ENCODE assay signal across 16 cellular contexts in the genomic region with DNA sequence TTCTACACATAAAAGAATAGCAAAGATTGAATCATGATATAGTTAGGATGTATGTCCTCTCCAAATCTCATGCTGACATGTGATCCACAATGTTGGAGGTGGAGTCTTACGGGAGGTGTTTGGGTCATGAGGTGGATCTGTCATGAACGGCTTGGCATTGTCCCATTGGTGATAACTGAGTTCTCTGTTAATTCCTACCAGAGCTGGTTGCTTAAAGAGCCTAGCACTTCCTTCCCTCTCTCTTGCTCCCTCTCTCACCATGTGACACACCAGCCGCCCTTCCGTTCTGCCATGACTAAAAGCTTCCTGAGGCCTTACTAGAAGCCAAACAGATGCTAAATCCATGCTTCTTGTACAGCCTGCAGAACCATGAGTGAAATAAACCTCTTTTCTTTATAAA. TPM values are rescaled to one million over a fixed set of nuclear protein-coding genes. Genes with fewer than 3 reads are reported as not detected.
DNase-seq lines count a peak whose midpoint lies in the region; TF ChIP-seq lines count a peak whose summit lies in the region.
"Had no signal": no experiment of that assay in that cellular context is flagged by ENCODE, and none has a peak within 500 bp of the region (broad histone marks: within the 10 kb centered on the region; RNA-seq: fewer than 3 reads in every experiment).

No MANE protein-coding gene starts in this region.

- no TSS peak for BruUV-seq in PC-9 (replicated peaks; lab: Mats Ljungman, UMichigan)

- H3K27me3 ChIP-seq in KMS-11 (ENCODE audit: insufficient read depth, low read depth) (no peaks in the 10 kb centered on the region), PC-9 (ENCODE audit: insufficient read depth, low read depth) (no peaks in the 10 kb centered on the region), endodermal cell (ENCODE audit: control insufficient read depth, insufficient read depth, low read length, poor library complexity, severe bottlenecking) (no peaks in the 10 kb centered on the region), subcutaneous abdominal adipose tissue (ENCODE audit: control insufficient read depth in 5 of 5, insufficient read depth in 4 of 5, low read length in 5 of 5) (no peaks in the 10 kb centered on the region)

- TF ChIP-seq CTCF in KMS-11 (conservative IDR thresholded peaks at IDR 0.05; ENCODE audit: low read depth, low read length) = no peak
- TF ChIP-seq CTCF in PC-9 (conservative IDR thresholded peaks at IDR 0.05) = no peak
- no peak for TF ChIP-seq CTCF in endodermal cell (conservative IDR thresholded peaks at IDR 0.05)

- H3K9me2 ChIP-seq in PC-9 (ENCODE audit: insufficient read depth) = no peaks in the 10 kb centered on the region

- intact Hi-C loops in PC-9 (cut with micrococcal nuclease; ENCODE audit: unreplicated experiment) = loop anchor here (10.0 kb wide), 1 partner anchor 887 kb away; no protein-coding TSS in a partner anchor

- H3K4me1 ChIP-seq in KMS-11 (ENCODE audit: low read depth, poor library complexity, severe bottlenecking) (peaks cover 32% of the 10 kb centered on the region), PC-9 (replicated peaks; ENCODE audit: insufficient read depth) (peaks cover 98% of the 10 kb centered on the region), endodermal cell (ENCODE audit: control insufficient read depth, insufficient read depth, low read length) (peaks cover 17% of the 10 kb centered on the region), subcutaneous abdominal adipose tissue (ENCODE audit: control insufficient read depth in 5 of 5, insufficient read depth in 5 of 5, low read length in 5 of 5) (peaks cover 0 to 70% (median 29%) of the 10 kb centered on the region in 5 donors)

- H3K27me3 Mint-ChIP-seq in endodermal cell (ENCODE audit: insufficient read depth) = no peaks in the 10 kb centered on the region

- CTCF ChIA-PET in PC-9 (lab: Charles Lee) = no interaction called here

- H3K36me3 ChIP-seq in KMS-11 (ENCODE audit: insufficient read depth) (no peaks in the 10 kb centered on the region), PC-9 (ENCODE audit: low read depth) (peaks cover 50% of the 10 kb centered on the region), endodermal cell (ENCODE audit: control insufficient read depth, insufficient read depth, low read length) (peaks cover 40% of the 10 kb centered on the region), subcutaneous abdominal adipose tissue (ENCODE audit: control insufficient read depth in 5 of 5, insufficient read depth in 5 of 5, low read length in 5 of 5) (no peaks in the 10 kb centered on the region)

- peak overlapping the region; percentile 67 for H3K4me2 ChIP-seq in KMS-11
- H3K4me2 ChIP-seq in PC-9 = peak overlapping the region; percentile 100

- no peak overlapping the region for H3K4me3 Mint-ChIP-seq in endodermal cell
- H3K4me3 Mint-ChIP-seq: CD4-positive, alpha-beta T cell had no signal

- peak overlapping the region; percentile 22; the same call in 1 of the 2 replicates for H3K27ac ChIP-seq in KMS-11
- H3K27ac ChIP-seq in PC-9 = peak overlapping the region; percentile 90; the same call in 1 of the 2 replicates
- H3K27ac ChIP-seq in endodermal cell (ENCODE audit: low read depth, low read length) = no peak overlapping the region
- H3K27ac ChIP-seq in subcutaneous abdominal adipose tissue (ENCODE audit: low read depth, low read length) = peak overlapping the region; percentile 37
- H3K27ac ChIP-seq: C4-2B had no signal

- H3K9me3 ChIP-seq in PC-9 (ENCODE audit: insufficient read depth, low read depth) (0 out of 2 replicates have a peak, but pooled peaks cover 3% of the 10 kb centered on the region), endodermal cell (ENCODE audit: control insufficient read depth, low read length) (no peaks in the 10 kb centered on the region), subcutaneous abdominal adipose tissue (ENCODE audit: control insufficient read depth in 5 of 5, low read length in 5 of 5) (no peaks in the 10 kb centered on the region)
- H3K9me3 ChIP-seq: Caco-2 had no signal

- no peak overlapping the region for H2AFZ ChIP-seq in KMS-11 (ENCODE audit: low read depth)
- H2AFZ ChIP-seq in PC-9 = no peak overlapping the region

- H3K79me2 ChIP-seq in KMS-11 (ENCODE audit: insufficient read depth, low read depth) = peaks cover 11% of the 10 kb centered on the region; the same call in 1 of the 2 replicates
- peaks cover 100% of the 10 kb centered on the region for H3K79me2 ChIP-seq in PC-9 (ENCODE audit: low read depth)

- H3K9ac ChIP-seq in KMS-11 = no peak overlapping the region
- H3K9ac ChIP-seq in endodermal cell (ENCODE audit: extremely low read depth, low read length, poor library complexity, severe bottlenecking) = no peak overlapping the region
- H3K9ac ChIP-seq in subcutaneous abdominal adipose tissue (ENCODE audit: low read length in 5 of 5) = no peak overlapping the region

- peaks cover 2% of the 10 kb centered on the region for H3K36me3 Mint-ChIP-seq in endodermal cell (ENCODE audit: low read depth)

- POLR2A ChIA-PET in PC-9 (lab: Charles Lee; ENCODE audit: unreplicated experiment) = interaction anchor here (0.7 kb wide), 1 partner anchor 195 kb away, joined by 3 read pairs; no protein-coding TSS in a partner anchor

- H3K4me3 ChIP-seq in KMS-11 (IDR thresholded peaks at IDR 0.05; ENCODE audit: insufficient read depth, low read depth, low read length) (no peak overlapping the region), PC-9 (0 out of 2 replicates have a peak overlapping the region, but pooled peaks have one; percentile 3), endodermal cell (ENCODE audit: low read length) (peak overlapping the region; percentile 46), subcutaneous abdominal adipose tissue (ENCODE audit: low read depth in 1 of 5, low read length in 5 of 5) (no peak overlapping the region)

- peaks cover 71% of the 10 kb centered on the region for H3F3A ChIP-seq in PC-9 (ENCODE audit: insufficient read depth, low read depth)

- no peaks in the 10 kb centered on the region for H3K9me3 Mint-ChIP-seq in endodermal cell
- H3K9me3 Mint-ChIP-seq: CD4-positive, alpha-beta T cell had no signal

- H4K20me1 ChIP-seq in KMS-11 (ENCODE audit: insufficient read depth) (no peaks in the 10 kb centered on the region), PC-9 (ENCODE audit: insufficient read depth) (peaks cover 99% of the 10 kb centered on the region)

- peaks cover 61% of the 10 kb centered on the region for H3K4me1 Mint-ChIP-seq in endodermal cell

- no peak overlapping the region for H3K27ac Mint-ChIP-seq in endodermal cell
- H3K27ac Mint-ChIP-seq: CD4-positive, alpha-beta T cell had no signal

- 90 to 100% methylated on average over 2 to 4 of the region's 4 CpGs for WGBS in endodermal cell (ENCODE audit: insufficient coverage in 1 of 2, insufficient read length in 1 of 2), 2 experiments

- no peak for DNase-seq in PC-9
- DNase-seq in endodermal cell = no peak
- no peak for DNase-seq in NCI-H774 (lab: John Stamatoyannopoulos, UW)
- no peak for DNase-seq in activated T-cell treated with anti-CD3 and anti-CD28 coated beads for 4 hours
- no peak for DNase-seq in islet precursor cell
- DNase-seq: AML-193; Caco-2; CD4-positive, alpha-beta T cell; DMS153; DMS79; GDM1; GOT3; H7 had no signal

RNA-seq across cellular contexts. Expression of a gene that starts 8.3 kb away (rescaled TPM):
- total RNA-seq in PC-9 (2021) (172 and 219 TPM in 2 replicates), endodermal cell (10 to 100 TPM; 63.3 to 93.2 TPM)
- 35.5 TPM for polyA plus RNA-seq in endodermal cell (2013, experiment 1 of 2)
- polyA plus RNA-seq in endodermal cell (2013, experiment 2 of 2) = 44.5 TPM

Comparison
In these comparisons a context has a peak if more than half of its experiments do, and no peak if none do; other contexts are left out.
1. H3K4me3 ChIP-seq: peak in PC-9 (single experiment) and endodermal cell (single experiment); none in KMS-11 (single experiment) and subcutaneous abdominal adipose tissue (0 of 5).